Comparison of ENCODE assay signal across 19 cellular contexts in the genomic region with DNA sequence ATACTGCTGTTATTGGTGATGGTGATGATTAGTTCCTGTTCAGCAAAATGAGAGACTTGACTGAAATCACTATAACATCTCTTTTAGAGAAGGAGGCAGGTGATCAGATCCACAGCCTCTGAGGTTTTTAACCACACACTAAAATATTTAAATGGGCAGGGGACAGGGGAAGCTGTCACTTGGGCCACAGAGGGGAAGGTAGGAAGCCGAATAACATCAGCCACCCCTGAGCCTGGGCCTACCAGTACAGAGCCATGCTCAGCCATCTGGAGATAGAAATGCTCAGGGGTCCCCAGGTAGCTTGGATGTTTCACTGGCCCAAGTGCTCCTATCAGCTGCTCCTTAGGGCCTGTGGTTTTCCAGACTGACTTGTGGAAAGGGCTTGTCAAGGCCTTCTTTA.
DNase-seq lines count a peak whose midpoint lies in the region; ATAC-seq lines count a peak whose summit lies in the region.
"Had no signal": no experiment of that assay in that cellular context is flagged by ENCODE, and none has a peak within 500 bp of the region (broad histone marks: within the 10 kb centered on the region; RNA-seq: fewer than 3 reads in every experiment).

No MANE protein-coding gene starts in this region.

- peak; percentile 24 for ATAC-seq in GM19023 (IDR thresholded peaks at IDR 0.05; ENCODE audit: unreplicated experiment)
- ATAC-seq in GM21529 (IDR thresholded peaks at IDR 0.05; ENCODE audit: unreplicated experiment), result peak; percentile 38
- ATAC-seq in HG03175 (IDR thresholded peaks at IDR 0.05; ENCODE audit: unreplicated experiment), result peak; percentile 38
- ATAC-seq in sciatic nerve, result no peak
- ATAC-seq: activated naive CD8-positive, alpha-beta T cell treated with anti-CD3 and anti-CD28 coated beads, Interleukin-2, amount 50 U/mL, for 24 hours; left colon; naive thymus-derived CD8-positive, alpha-beta T cell; right cardiac atrium had no signal

- DNase-seq in sciatic nerve (ENCODE audit: low spot score) (peak; percentile 4), ecto neural progenitor cell (ENCODE audit: low spot score) (no peak), putamen (ENCODE audit: low spot score) (no peak)
- DNase-seq in activated CD4-positive, alpha-beta T cell treated with anti-CD3 and anti-CD28 coated beads, Interleukin-2, amount 50 U/mL, for 1 hour, result no peak
- DNase-seq: activated naive CD8-positive, alpha-beta T cell treated with anti-CD3 and anti-CD28 coated beads, Interleukin-2, amount 50 U/mL, for 24 hours; AML-193; colonic mucosa; MG63; naive thymus-derived CD8-positive, alpha-beta T cell; NCI-H1694; OCI-M1; right cardiac atrium; SHP77; stimulated activated CD4-positive, alpha-beta T cell treated with anti-CD3 and anti-CD28 coated beads, Interleukin-15, amount 100 ng/mL, for 24 hours; substantia nigra had no signal

- intact Hi-C loops in sciatic nerve (cut with DNase I), result no loop called here
